Comparison of ENCODE assay signal across 9 cellular contexts in genomic region chr1:45205000-45205909, GRCh38. TPM values are rescaled to one million over a fixed set of nuclear protein-coding genes. Genes with fewer than 3 reads are reported as not detected.
A peak's percentile ranks its signal among the peaks of the same experiment; 100 is the strongest.
DNase-seq lines count a peak whose midpoint lies in the region; ATAC-seq and TF ChIP-seq lines count a peak whose summit lies in the region.
"Had no signal": no experiment of that assay in that cellular context is flagged by ENCODE, and none has a peak within 500 bp of the region (broad histone marks: within the 10 kb centered on the region; RNA-seq: fewer than 3 reads in every experiment).

No MANE protein-coding gene starts in this region.

- H3K9me3 Mint-ChIP-seq in CD4-positive, CD25-positive, alpha-beta regulatory T cell = peaks cover 0 to 3% (median 0%) of the 10 kb centered on the region in 7 donors
- H3K9me3 Mint-ChIP-seq in activated naive CD8-positive, alpha-beta T cell treated with anti-CD3 and anti-CD28 coated beads, Interleukin-2, amount 50 U/mL, for 24 hours = no peaks in the 10 kb centered on the region

- H3K4me1 Mint-ChIP-seq in CD4-positive, CD25-positive, alpha-beta regulatory T cell = peaks cover 7 to 19% (median 14%) of the 10 kb centered on the region in 4 donors
- H3K4me1 Mint-ChIP-seq in activated naive CD8-positive, alpha-beta T cell treated with anti-CD3 and anti-CD28 coated beads, Interleukin-2, amount 50 U/mL, for 24 hours = peaks cover 35% of the 10 kb centered on the region

- ATAC-seq in CD4-positive, CD25-positive, alpha-beta regulatory T cell (ENCODE audit: low read depth in 2 of 2) = no peak
- ATAC-seq in activated naive CD8-positive, alpha-beta T cell treated with anti-CD3 and anti-CD28 coated beads, Interleukin-2, amount 50 U/mL, for 24 hours = peak; percentile 11
- ATAC-seq in GM18517 (IDR thresholded peaks at IDR 0.05; ENCODE audit: unreplicated experiment) = no peak

- H3K4me1 ChIP-seq in CD4-positive, CD25-positive, alpha-beta regulatory T cell (ENCODE audit: control insufficient read depth, insufficient read depth, low read length, poor library complexity, severe bottlenecking) = peaks cover 11% of the 10 kb centered on the region
- peaks cover 20% of the 10 kb centered on the region for H3K4me1 ChIP-seq in left ventricle myocardium inferior

- peak overlapping the region; percentile 15 to 99 (median 39) for H3K27ac Mint-ChIP-seq in CD4-positive, CD25-positive, alpha-beta regulatory T cell
- H3K27ac Mint-ChIP-seq in activated naive CD8-positive, alpha-beta T cell treated with anti-CD3 and anti-CD28 coated beads, Interleukin-2, amount 50 U/mL, for 24 hours = peak overlapping the region; percentile 62

- peak overlapping the region; percentile 50 for H3K4me3 ChIP-seq in CD4-positive, CD25-positive, alpha-beta regulatory T cell (ENCODE audit: low read depth, low read length)
- H3K4me3 ChIP-seq in H7 (ENCODE audit: insufficient read depth, low read depth, low read length) (peak overlapping the region; percentile 84), left ventricle myocardium inferior (peak overlapping the region; percentile 89)

- no peak overlapping the region for H3K27ac ChIP-seq in CD4-positive, CD25-positive, alpha-beta regulatory T cell (ENCODE audit: insufficient read depth, low read length, poor library complexity, severe bottlenecking)
- peak overlapping the region; percentile 88 for H3K27ac ChIP-seq in left ventricle myocardium inferior (replicated peaks)

- no peaks in the 10 kb centered on the region for H3K36me3 Mint-ChIP-seq in CD4-positive, CD25-positive, alpha-beta regulatory T cell
- no peaks in the 10 kb centered on the region for H3K36me3 Mint-ChIP-seq in activated naive CD8-positive, alpha-beta T cell treated with anti-CD3 and anti-CD28 coated beads, Interleukin-2, amount 50 U/mL, for 24 hours (ENCODE audit: low read depth)

- peaks cover 42% of the 10 kb centered on the region for H3K27me3 ChIP-seq in CD4-positive, CD25-positive, alpha-beta regulatory T cell (ENCODE audit: control insufficient read depth, insufficient read depth, low read length)
- H3K27me3 ChIP-seq in H7 (ENCODE audit: control insufficient read depth, insufficient read depth, low read length) = peaks cover 32% of the 10 kb centered on the region
- peaks cover 8% of the 10 kb centered on the region for H3K27me3 ChIP-seq in left ventricle myocardium inferior (ENCODE audit: low read depth)

- no peak for TF ChIP-seq CTCF in left ventricle myocardium inferior (IDR thresholded peaks at IDR 0.05; ENCODE audit: borderline replicate concordance)

- no peak for DNase-seq in CD4-positive, CD25-positive, alpha-beta regulatory T cell
- DNase-seq in H7 = peak; percentile 61
- DNase-seq in NCI-H69 (lab: John Stamatoyannopoulos, UW) = peak; percentile 68
- peak; percentile 42 for DNase-seq in activated naive CD8-positive, alpha-beta T cell treated with anti-CD3 and anti-CD28 coated beads, Interleukin-2, amount 50 U/mL, for 24 hours
- peak; percentile 32 for DNase-seq in left ventricle myocardium inferior
- DNase-seq in pons (ENCODE audit: low spot score) = peak; percentile 54
- DNase-seq in CD1c-positive myeloid dendritic cell (ENCODE audit: extremely low spot score) = no peak

- intact Hi-C loops in left ventricle myocardium inferior (cut with micrococcal nuclease) = no loop called here

- H3K9me3 ChIP-seq in CD4-positive, CD25-positive, alpha-beta regulatory T cell (ENCODE audit: control insufficient read depth in 2 of 2, low read length in 2 of 2) = no peaks in the 10 kb centered on the region
- no peaks in the 10 kb centered on the region for H3K9me3 ChIP-seq in left ventricle myocardium inferior (replicated peaks)

- peaks cover 74% of the 10 kb centered on the region for H3K27me3 Mint-ChIP-seq in CD4-positive, CD25-positive, alpha-beta regulatory T cell
- peaks cover 31% of the 10 kb centered on the region for H3K27me3 Mint-ChIP-seq in activated naive CD8-positive, alpha-beta T cell treated with anti-CD3 and anti-CD28 coated beads, Interleukin-2, amount 50 U/mL, for 24 hours

- no peaks in the 10 kb centered on the region for H3K36me3 ChIP-seq in CD4-positive, CD25-positive, alpha-beta regulatory T cell (ENCODE audit: control insufficient read depth, insufficient read depth, low read length)
- H3K36me3 ChIP-seq in H7 (replicated peaks; ENCODE audit: control insufficient read depth, insufficient read depth, low read length) = no peaks in the 10 kb centered on the region
- H3K36me3 ChIP-seq in left ventricle myocardium inferior = no peaks in the 10 kb centered on the region

- peak overlapping the region; percentile 78 to 97 (median 92) for H3K4me3 Mint-ChIP-seq in CD4-positive, CD25-positive, alpha-beta regulatory T cell
- peak overlapping the region; percentile 80 for H3K4me3 Mint-ChIP-seq in activated naive CD8-positive, alpha-beta T cell treated with anti-CD3 and anti-CD28 coated beads, Interleukin-2, amount 50 U/mL, for 24 hours

RNA-seq across cellular contexts. Expression of gene ZSWIM5, which starts 1.1 kb away (rescaled TPM):
- total RNA-seq in CD4-positive, CD25-positive, alpha-beta regulatory T cell = 0.10 TPM
- polyA plus RNA-seq in CD4-positive, CD25-positive, alpha-beta regulatory T cell = under 1 TPM in 3 of 4 donors, not detected in 1; 0.09 to 0.23 (median 0.09) TPM
- 3.3 and 4.7 TPM in 2 replicates for total RNA-seq in H7 (2014; rRNA removed; shearing (Covaris generic))
- total RNA-seq in left ventricle myocardium inferior = 0.93 TPM
- total RNA-seq: HT1080 had no signal

Comparison
In these comparisons a context has a peak if more than half of its experiments do, and no peak if none do; other contexts are left out.
1. DNase-seq: peak in H7 (single experiment), NCI-H69 (single experiment), activated naive CD8-positive, alpha-beta T cell treated with anti-CD3 and anti-CD28 coated beads, Interleukin-2, amount 50 U/mL, for 24 hours (single experiment), left ventricle myocardium inferior (single experiment) and pons (single experiment); none in CD4-positive, CD25-positive, alpha-beta regulatory T cell (0 of 3) and CD1c-positive myeloid dendritic cell (single experiment).
2. Peak in every context shown above with its lines, with median percentiles within 50 percentile points of each other: H3K4me3 ChIP-seq.